1 cellular context compared by ENCODE assay signal in genomic region chr2:120619579-120619978, GRCh38.
TF ChIP-seq lines count a peak whose summit lies in the region.

No MANE protein-coding gene starts in this region.

TF ChIP-seq in HepG2, 621 proteins besides CTCF, POLR2A, EP300 and RAD21 (continued from another document and continues in another):
- no peak for TF ChIP-seq SOX13 (IDR thresholded peaks at IDR 0.05)
- peak in 1 of 2 experiments; percentile 83; a peak in 2 of 4 replicates for TF ChIP-seq SOX13 (CRISPR knock-in tag; conservative IDR thresholded peaks at IDR 0.05 in 1 of 2, IDR thresholded peaks at IDR 0.05 in 1 of 2)
- TF ChIP-seq ZNF879 (CRISPR knock-in tag; IDR thresholded peaks at IDR 0.05): no peak
- no peak for TF ChIP-seq FOSL1 (CRISPR knock-in tag; IDR thresholded peaks at IDR 0.05; ENCODE audit: borderline replicate concordance)
- TF ChIP-seq ZNF331 (CRISPR knock-in tag; IDR thresholded peaks at IDR 0.05): peak; percentile 79
- no peak for TF ChIP-seq ZBTB7A (CRISPR knock-in tag; IDR thresholded peaks at IDR 0.05)
- TF ChIP-seq ZFP36 (IDR thresholded peaks at IDR 0.05; ENCODE audit: borderline replicate concordance, low read depth, low read length, partially characterized antibody): no peak
- TF ChIP-seq SETDB1 (CRISPR knock-in tag; IDR thresholded peaks at IDR 0.05; ENCODE audit: borderline replicate concordance): no peak
- peak; percentile 39; the same call in 1 of the 2 replicates for TF ChIP-seq HMG20A (CRISPR knock-in tag; IDR thresholded peaks at IDR 0.05; ENCODE audit: borderline replicate concordance)
- TF ChIP-seq NFYB (CRISPR knock-in tag; IDR thresholded peaks at IDR 0.05): no peak
- no peak for TF ChIP-seq SMAD3 (CRISPR knock-in tag; IDR thresholded peaks at IDR 0.05)
- TF ChIP-seq ZNF33B (CRISPR knock-in tag; IDR thresholded peaks at IDR 0.05): no peak
- TF ChIP-seq PRMT3 (CRISPR knock-in tag; IDR thresholded peaks at IDR 0.05; ENCODE audit: borderline replicate concordance, low read depth): no peak
- TF ChIP-seq ZBTB20 (CRISPR knock-in tag; IDR thresholded peaks at IDR 0.05; ENCODE audit: borderline replicate concordance, low read depth): no peak
- no peak for TF ChIP-seq IRF1 (CRISPR knock-in tag; IDR thresholded peaks at IDR 0.05; ENCODE audit: low read depth)
- peak; percentile 27; the same call in 1 of the 2 replicates for TF ChIP-seq ZNF772 (CRISPR knock-in tag; IDR thresholded peaks at IDR 0.05)
- 0 out of 2 replicates have a peak, but pooled peaks have one; percentile 29 for TF ChIP-seq MIXL1 (CRISPR knock-in tag; IDR thresholded peaks at IDR 0.05)
- no peak for TF ChIP-seq HNRNPK (IDR thresholded peaks at IDR 0.05; ENCODE audit: low read depth, low read length, poor library complexity, severe bottlenecking)
- 0 out of 2 replicates have a peak, but pooled peaks have one; percentile 15 for TF ChIP-seq TBX3 (IDR thresholded peaks at IDR 0.05; ENCODE audit: borderline replicate concordance)
- TF ChIP-seq ZNF788 (CRISPR knock-in tag; IDR thresholded peaks at IDR 0.05; ENCODE audit: borderline replicate concordance): peak; percentile 56; the same call in 1 of the 2 replicates
- TF ChIP-seq ATRX (CRISPR knock-in tag; IDR thresholded peaks at IDR 0.05; ENCODE audit: borderline replicate concordance): no peak
- peak; percentile 96; the same call in 1 of the 2 replicates for TF ChIP-seq REPIN1 (CRISPR knock-in tag; IDR thresholded peaks at IDR 0.05; ENCODE audit: borderline replicate concordance, low read depth)
- no peak for TF ChIP-seq ZNF30 (CRISPR knock-in tag; IDR thresholded peaks at IDR 0.05)
- no peak for TF ChIP-seq MZF1 (CRISPR knock-in tag; IDR thresholded peaks at IDR 0.05; ENCODE audit: borderline replicate concordance)
- no peak for TF ChIP-seq MYNN (CRISPR knock-in tag; IDR thresholded peaks at IDR 0.05; ENCODE audit: low read depth)
- peak; percentile 22; the same call in 1 of the 2 replicates for TF ChIP-seq ZNF556 (CRISPR knock-in tag; IDR thresholded peaks at IDR 0.05; ENCODE audit: borderline replicate concordance)
- TF ChIP-seq ZBTB14 (CRISPR knock-in tag; IDR thresholded peaks at IDR 0.05): no peak
- peak; percentile 73 for TF ChIP-seq HDAC1 (CRISPR knock-in tag; IDR thresholded peaks at IDR 0.05)
- TF ChIP-seq RFX5 (IDR thresholded peaks at IDR 0.05; ENCODE audit: low read depth, low read length): peak; percentile 88
- no peak for TF ChIP-seq MAF1 (CRISPR knock-in tag; IDR thresholded peaks at IDR 0.05; ENCODE audit: borderline replicate concordance)
- TF ChIP-seq LBX2 (CRISPR knock-in tag; IDR thresholded peaks at IDR 0.05; ENCODE audit: borderline replicate concordance): no peak
- no peak for TF ChIP-seq NFE2 (CRISPR knock-in tag; IDR thresholded peaks at IDR 0.05)
- TF ChIP-seq ZNF160 (CRISPR knock-in tag; IDR thresholded peaks at IDR 0.05): no peak
- no peak for TF ChIP-seq ZNF776 (CRISPR knock-in tag; IDR thresholded peaks at IDR 0.05)
- TF ChIP-seq DDIT3 (CRISPR knock-in tag; IDR thresholded peaks at IDR 0.05): no peak
- TF ChIP-seq MLXIP (CRISPR knock-in tag; IDR thresholded peaks at IDR 0.05; ENCODE audit: borderline replicate concordance): no peak
- peak; percentile 62; the same call in 1 of the 2 replicates for TF ChIP-seq RERE (CRISPR knock-in tag; IDR thresholded peaks at IDR 0.05; ENCODE audit: low read depth)
- 0 out of 2 replicates have a peak, but pooled peaks have one; percentile 37 for TF ChIP-seq ZKSCAN8 (CRISPR knock-in tag; IDR thresholded peaks at IDR 0.05; ENCODE audit: borderline replicate concordance)
- TF ChIP-seq ZGPAT (CRISPR knock-in tag; IDR thresholded peaks at IDR 0.05): peak; percentile 66; the same call in 1 of the 2 replicates
- no peak for TF ChIP-seq ZNF512B (CRISPR knock-in tag; IDR thresholded peaks at IDR 0.05; ENCODE audit: borderline replicate concordance)
- TF ChIP-seq ASH2L (IDR thresholded peaks at IDR 0.05; ENCODE audit: insufficient read length, low read depth, low read length): no peak
- peak; percentile 26; the same call in 1 of the 2 replicates for TF ChIP-seq CREM (IDR thresholded peaks at IDR 0.05)
- no peak for TF ChIP-seq CREM (CRISPR knock-in tag; IDR thresholded peaks at IDR 0.05)
- no peak for TF ChIP-seq TRAFD1 (CRISPR knock-in tag; IDR thresholded peaks at IDR 0.05; ENCODE audit: borderline replicate concordance)
- TF ChIP-seq THAP7 (CRISPR knock-in tag; IDR thresholded peaks at IDR 0.05): no peak
